ENCODE assay signal across 8 cellular contexts in the genomic region with DNA sequence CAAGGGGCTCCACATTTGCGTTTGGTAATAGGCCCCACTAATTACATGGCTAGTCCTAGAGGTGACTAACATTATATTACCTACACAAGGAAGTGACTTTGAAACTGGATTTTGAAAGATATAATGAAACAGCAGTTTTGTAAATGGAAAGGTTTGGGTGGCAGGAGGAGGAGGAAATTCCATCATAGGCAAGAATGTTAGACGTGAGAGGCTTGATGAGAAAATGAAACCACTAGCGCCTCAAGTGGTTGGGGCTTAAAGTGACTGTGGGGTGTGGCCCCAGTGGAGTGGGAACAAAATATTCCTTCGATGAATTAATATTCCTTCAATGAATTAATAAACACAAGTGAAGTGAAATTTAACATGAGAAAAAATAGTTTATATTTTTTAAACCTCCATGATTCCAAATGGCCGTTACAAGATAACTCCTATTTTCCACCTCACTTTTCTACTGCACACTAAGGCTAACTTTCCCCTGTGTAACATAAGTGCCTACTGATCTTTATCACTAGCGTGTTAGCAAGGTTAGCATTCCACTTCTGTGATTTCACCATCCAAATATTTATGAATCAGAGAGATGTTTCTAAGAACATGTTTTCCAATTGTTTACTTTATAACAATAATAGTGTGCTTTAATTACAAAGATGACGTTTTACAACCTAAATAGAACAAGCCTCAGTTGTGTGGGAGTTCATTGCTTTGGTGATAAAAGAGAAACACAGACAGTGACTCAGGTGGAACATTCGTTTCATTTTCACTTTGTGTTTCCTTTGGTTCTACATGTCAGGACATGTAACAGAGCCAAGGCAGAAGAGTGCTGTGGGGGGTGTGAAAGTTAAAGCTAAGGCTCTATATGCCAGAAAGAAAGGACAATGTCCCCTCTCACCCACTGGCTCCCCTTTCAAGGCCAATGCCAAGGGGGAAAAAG. TPM values are rescaled to one million over a fixed set of nuclear protein-coding genes. Genes with fewer than 3 reads are reported as not detected.
DNase-seq lines count a peak whose midpoint lies in the region; ATAC-seq lines count a peak whose summit lies in the region.

No MANE protein-coding gene starts in this region.

- H3K27ac Mint-ChIP-seq in T-helper 17 cell: peak overlapping the region; percentile 83
- H3K27ac Mint-ChIP-seq in naive thymus-derived CD8-positive, alpha-beta T cell: peak overlapping the region in 9 of 10 donors; percentile 12 to 85 (median 74)

- H3K4me1 Mint-ChIP-seq in T-helper 17 cell: peaks cover 12% of the 10 kb centered on the region
- H3K4me1 Mint-ChIP-seq in naive thymus-derived CD8-positive, alpha-beta T cell: peaks cover 3 to 21% (median 14%) of the 10 kb centered on the region in 4 donors

- DNase-seq in GM04503 (ENCODE audit: low read depth) (peak; percentile 95), HK-2 (ENCODE audit: unreplicated experiment) (peak; percentile 38), T-helper 17 cell (no peak), dermis blood vessel endothelial cell (peak; percentile 98), nucleus accumbens (lab: John Stamatoyannopoulos, UW) (no peak), G401 (ENCODE audit: low spot score) (no peak)
- DNase-seq in naive thymus-derived CD8-positive, alpha-beta T cell: peak in 4 of 10 donors; percentile 7 to 51 (median 41)

- in situ Hi-C loops in G401 (cut with HindIII; ENCODE audit: low sequenced_read_pairs): no loop called here

- H3K4me3 Mint-ChIP-seq in T-helper 17 cell: peak overlapping the region; percentile 64
- peak overlapping the region; percentile 60 to 84 (median 78) for H3K4me3 Mint-ChIP-seq in naive thymus-derived CD8-positive, alpha-beta T cell

- no peaks in the 10 kb centered on the region for H3K9me3 Mint-ChIP-seq in naive thymus-derived CD8-positive, alpha-beta T cell

- peak; percentile 83 for ATAC-seq in GM21423 (IDR thresholded peaks at IDR 0.05; ENCODE audit: unreplicated experiment)
- ATAC-seq in T-helper 17 cell: peak; percentile 95
- ATAC-seq in naive thymus-derived CD8-positive, alpha-beta T cell: peak; percentile 92 to 96

- no peaks in the 10 kb centered on the region for H3K36me3 Mint-ChIP-seq in T-helper 17 cell (ENCODE audit: low read depth)
- H3K36me3 Mint-ChIP-seq in naive thymus-derived CD8-positive, alpha-beta T cell: no peaks in the 10 kb centered on the region

- POLR2A ChIA-PET in naive thymus-derived CD8-positive, alpha-beta T cell (lab: Charles Lee): no interaction called here

- peaks cover 29% of the 10 kb centered on the region for H3K27me3 Mint-ChIP-seq in T-helper 17 cell
- peaks cover 6 to 21% (median 12%) of the 10 kb centered on the region in 5 donors for H3K27me3 Mint-ChIP-seq in naive thymus-derived CD8-positive, alpha-beta T cell

- no peaks in the 10 kb centered on the region for H3K9me3 ChIP-seq in T-helper 17 cell (ENCODE audit: control insufficient read depth, low read length, poor library complexity, severe bottlenecking)

RNA-seq across cellular contexts. Expression of a gene that starts 12.5 kb away (rescaled TPM):
- total RNA-seq in T-helper 17 cell (10 to 100 TPM; 53.0 to 72.5 TPM), dermis blood vessel endothelial cell (1.4 and 6.0 TPM in 2 replicates)
- total RNA-seq in naive thymus-derived CD8-positive, alpha-beta T cell: 1 to 10 TPM; 1.4 to 1.8 TPM
- not detected for polyA plus RNA-seq in naive thymus-derived CD8-positive, alpha-beta T cell
- 51.7 and 59.9 TPM in 2 replicates for total RNA-seq in G401 (2014; rRNA removed; shearing (Covaris generic))

Comparison
In these comparisons a context has a peak if more than half of its experiments do, and no peak if none do; other contexts are left out.
1. DNase-seq: peak in GM04503 (single experiment), HK-2 (single experiment) and dermis blood vessel endothelial cell (single experiment); none in T-helper 17 cell (0 of 3), nucleus accumbens (0 of 56) and G401 (single experiment).
2. Peak in every context shown above with its lines, with median percentiles within 50 percentile points of each other: ATAC-seq.